1 cellular context compared by ENCODE assay signal in the genomic region with DNA sequence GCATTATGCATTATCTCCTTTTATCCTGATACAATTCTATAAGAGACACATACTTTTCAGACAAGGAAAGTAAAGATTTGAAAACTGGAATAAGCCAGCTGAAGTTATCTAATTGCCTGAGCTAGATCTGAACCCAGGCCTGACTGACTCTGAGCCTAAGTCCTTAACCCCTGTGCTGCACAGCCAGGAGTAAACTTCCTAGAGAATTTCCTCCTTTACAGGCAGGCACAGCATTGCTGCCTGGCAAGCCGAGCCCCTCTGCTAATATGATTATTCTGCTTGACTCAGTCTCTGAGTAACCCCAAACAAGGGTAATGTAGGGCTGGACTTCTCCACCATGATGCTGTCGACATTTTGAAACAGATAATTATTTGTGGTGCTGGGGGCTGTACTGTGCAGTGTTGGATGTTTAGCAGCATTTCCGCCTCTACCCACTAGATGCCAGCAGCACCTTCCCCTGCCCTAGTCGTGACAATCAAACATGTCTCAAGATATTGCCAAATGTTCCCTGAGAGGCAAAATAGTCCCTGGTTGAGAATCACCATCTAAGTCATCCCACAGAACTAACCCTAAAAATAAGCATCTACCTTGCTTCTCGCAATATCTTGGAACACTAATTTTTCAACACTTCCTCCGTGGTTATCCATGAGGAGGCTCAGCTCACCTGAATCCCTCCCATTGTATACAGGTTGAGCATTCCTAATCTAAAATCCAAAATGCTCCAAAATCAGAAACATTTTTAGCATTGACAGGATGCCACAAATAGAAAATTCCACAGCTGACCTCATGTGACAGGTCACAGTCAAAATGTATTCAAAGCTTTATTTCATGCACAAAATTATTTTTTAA.
TF ChIP-seq lines count a peak whose summit lies in the region.

No MANE protein-coding gene starts in this region.

TF ChIP-seq in HCT116, 20 proteins besides CTCF, POLR2A, EP300 and RAD21 (continued from another document):
- TF ChIP-seq, protein P1, sequence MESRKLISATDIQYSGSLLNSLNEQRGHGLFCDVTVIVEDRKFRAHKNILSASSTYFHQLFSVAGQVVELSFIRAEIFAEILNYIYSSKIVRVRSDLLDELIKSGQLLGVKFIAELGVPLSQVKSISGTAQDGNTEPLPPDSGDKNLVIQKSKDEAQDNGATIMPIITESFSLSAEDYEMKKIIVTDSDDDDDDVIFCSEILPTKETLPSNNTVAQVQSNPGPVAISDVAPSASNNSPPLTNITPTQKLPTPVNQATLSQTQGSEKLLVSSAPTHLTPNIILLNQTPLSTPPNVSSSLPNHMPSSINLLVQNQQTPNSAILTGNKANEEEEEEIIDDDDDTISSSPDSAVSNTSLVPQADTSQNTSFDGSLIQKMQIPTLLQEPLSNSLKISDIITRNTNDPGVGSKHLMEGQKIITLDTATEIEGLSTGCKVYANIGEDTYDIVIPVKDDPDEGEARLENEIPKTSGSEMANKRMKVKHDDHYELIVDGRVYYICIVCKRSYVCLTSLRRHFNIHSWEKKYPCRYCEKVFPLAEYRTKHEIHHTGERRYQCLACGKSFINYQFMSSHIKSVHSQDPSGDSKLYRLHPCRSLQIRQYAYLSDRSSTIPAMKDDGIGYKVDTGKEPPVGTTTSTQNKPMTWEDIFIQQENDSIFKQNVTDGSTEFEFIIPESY (IDR thresholded peaks at IDR 0.05; ENCODE audit: extremely low read depth, insufficient replicate concordance, low read length): no peak
- no peak for TF ChIP-seq FOSL1 (IDR thresholded peaks at IDR 0.05; ENCODE audit: low read depth)
